In the genomic region with DNA sequence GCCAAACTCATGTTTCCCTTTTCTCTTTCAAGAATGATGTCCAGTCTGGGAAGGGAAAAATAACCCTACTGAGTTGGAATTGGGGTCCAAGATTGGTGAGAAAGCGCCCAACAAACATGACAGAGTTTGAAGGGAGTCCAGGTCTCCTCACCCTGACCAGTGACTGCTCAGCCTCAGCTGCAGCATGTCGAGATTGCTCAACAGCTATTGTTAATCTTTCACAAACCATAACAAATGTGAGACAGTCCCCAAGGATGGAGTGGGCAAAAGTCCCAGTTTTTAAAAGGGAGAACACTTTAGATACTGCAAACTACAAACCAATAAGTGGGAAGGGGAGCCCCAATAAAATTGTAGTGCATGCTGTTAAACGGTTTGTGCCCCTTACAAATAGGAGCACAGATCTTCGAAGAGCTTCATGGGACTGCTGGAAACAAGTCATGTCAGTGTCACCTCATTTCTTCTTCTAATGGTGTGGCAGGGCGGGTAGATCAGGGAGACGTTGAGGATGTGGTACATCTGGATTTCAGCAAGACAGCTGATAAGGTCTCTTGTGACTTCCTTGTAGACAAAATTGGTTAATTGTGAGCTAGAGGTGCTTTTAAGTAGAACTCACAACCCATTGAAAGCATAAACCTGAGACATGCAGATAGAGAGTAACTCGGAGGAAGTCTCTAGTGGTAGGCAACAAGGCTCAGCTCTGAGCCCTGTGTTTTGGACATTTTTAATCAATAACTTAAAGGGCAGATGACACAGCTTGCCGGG, we compare ENCODE assay signal across 11 cellular contexts.
DNase-seq lines count a peak whose midpoint lies in the region; ATAC-seq, FAIRE-seq and TF ChIP-seq lines count a peak whose summit lies in the region.
"Had no signal": no experiment of that assay in that cellular context is flagged by ENCODE, and none has a peak within 500 bp of the region (broad histone marks: within the 10 kb centered on the region; RNA-seq: fewer than 3 reads in every experiment).

No MANE protein-coding gene starts in this region.

- no peaks in the 10 kb centered on the region for H4K20me1 ChIP-seq in K562 (replicated peaks; ENCODE audit: control insufficient read depth, insufficient read depth, low read length)

- TF ChIP-seq CTCF in K562 (IDR thresholded peaks at IDR 0.05 in 2 of 3, conservative IDR thresholded peaks at IDR 0.05 in 1 of 3; ENCODE audit: insufficient read depth in 2 of 3, low read depth in 1 of 3, low read length in 3 of 3) (no peak), vagina (IDR thresholded peaks at IDR 0.05) (no peak)

- in situ Hi-C loops in K562 (cut with MboI): no loop called here

- peak; percentile 38 for DNase-seq in activated naive CD4-positive, alpha-beta T cell treated with anti-CD3 and anti-CD28 coated beads, Interleukin-2, amount 10 ng/mL, durations not matched to agents 7 days and 5 days
- DNase-seq in activated naive CD4-positive, alpha-beta T cell treated with anti-CD3 and anti-CD28 coated beads, Interleukin-2, amount 50 U/mL, for 72 hours (ENCODE audit: low spot score in 2 of 2): no peak
- DNase-seq in K562 (ENCODE audit: extremely low read depth in 1 of 4, low spot score in 3 of 4) (peak in 1 of 4 experiments; percentile 37), iris pigment epithelial cell (ENCODE audit: low read depth) (peak; percentile 45), vagina (ENCODE audit: extremely low spot score in 2 of 2) (no peak), KG1 (lab: John Stamatoyannopoulos, UW) (no peak), NCI-H748 treated with DMSO at 0.1 percent for 48 hours (lab: John Stamatoyannopoulos, UW) (no peak)
- DNase-seq: midbrain had no signal

- H3K4me3 ChIP-seq in K562: no peak overlapping the region
- H3K4me3 ChIP-seq in vagina: no peak overlapping the region
- H3K4me3 ChIP-seq: GM12878 had no signal

- ATAC-seq in activated naive CD4-positive, alpha-beta T cell treated with anti-CD3 and anti-CD28 coated beads, Interleukin-2, amount 50 U/mL, for 72 hours: no peak
- ATAC-seq in K562: peak; percentile 32; the same call in 2 of the 3 replicates
- ATAC-seq in HG03159 (IDR thresholded peaks at IDR 0.05; ENCODE audit: unreplicated experiment): no peak
- ATAC-seq: GM12878 had no signal

- H3K79me2 ChIP-seq in K562 (ENCODE audit: control insufficient read depth, insufficient read depth, low read length): no peaks in the 10 kb centered on the region

- no peaks in the 10 kb centered on the region for H3K9me1 ChIP-seq in K562 (ENCODE audit: control insufficient read depth, insufficient read depth, low read length)

- CTCF ChIA-PET in activated naive CD4-positive, alpha-beta T cell treated with anti-CD3 and anti-CD28 coated beads, Interleukin-2, amount 10 ng/mL, durations not matched to agents 7 days and 5 days (lab: Charles Lee): no interaction called here
- CTCF ChIA-PET in K562 (lab: Yijun Ruan, JAX; ENCODE audit: low intra/inter-chr PET ratio): no interaction called here

- no peaks in the 10 kb centered on the region for H3K36me3 Mint-ChIP-seq in activated naive CD4-positive, alpha-beta T cell treated with anti-CD3 and anti-CD28 coated beads, Interleukin-2, amount 10 ng/mL, durations not matched to agents 7 days and 5 days
- no peaks in the 10 kb centered on the region for H3K36me3 Mint-ChIP-seq in activated naive CD4-positive, alpha-beta T cell treated with anti-CD3 and anti-CD28 coated beads, Interleukin-2, amount 50 U/mL, for 72 hours

- H3K4me2 ChIP-seq in K562 (ENCODE audit: insufficient read depth, low read length): no peak overlapping the region

- no peaks in the 10 kb centered on the region for H3K9me3 Mint-ChIP-seq in activated naive CD4-positive, alpha-beta T cell treated with anti-CD3 and anti-CD28 coated beads, Interleukin-2, amount 10 ng/mL, durations not matched to agents 7 days and 5 days
- H3K9me3 Mint-ChIP-seq in activated naive CD4-positive, alpha-beta T cell treated with anti-CD3 and anti-CD28 coated beads, Interleukin-2, amount 50 U/mL, for 72 hours: no peaks in the 10 kb centered on the region

- intact Hi-C loops in K562 (cut with micrococcal nuclease): no loop called here
- intact Hi-C loops in vagina (cut with DNase I): no loop called here

- H3K27ac ChIP-seq in K562 (ENCODE audit: extremely low read depth, low read depth, low read length) (no peak overlapping the region), vagina (peak overlapping the region; percentile 55)

- peaks cover 21% of the 10 kb centered on the region for H3K4me1 Mint-ChIP-seq in activated naive CD4-positive, alpha-beta T cell treated with anti-CD3 and anti-CD28 coated beads, Interleukin-2, amount 10 ng/mL, durations not matched to agents 7 days and 5 days

- H3K4me1 ChIP-seq in K562 (replicated peaks in 1 of 2; ENCODE audit: control insufficient read depth in 2 of 2, insufficient read depth in 2 of 2, low read length in 2 of 2) (peaks cover 14 to 20% of the 10 kb centered on the region in 2 experiments; a peak in 4 of 5 replicates), vagina (peaks cover 34% of the 10 kb centered on the region)

- BruUV-seq in K562 (replicated peaks; lab: Mats Ljungman, UMichigan): no TSS peak

- peaks cover under 1 to 21% of the 10 kb centered on the region in 2 experiments; a peak in 2 of 5 replicates for H3K27me3 ChIP-seq in K562 (ENCODE audit: control insufficient read depth in 2 of 2, insufficient read depth in 2 of 2, low read length in 2 of 2)
- no peaks in the 10 kb centered on the region for H3K27me3 ChIP-seq in vagina

- no peaks in the 10 kb centered on the region for H3K9me3 ChIP-seq in K562 (replicated peaks; ENCODE audit: control insufficient read depth, insufficient read depth, low read depth, low read length)
- H3K9me3 ChIP-seq in vagina: no peaks in the 10 kb centered on the region

- H3K36me3 ChIP-seq in K562 (ENCODE audit: control insufficient read depth, insufficient read depth, low read length): no peaks in the 10 kb centered on the region
- H3K36me3 ChIP-seq in vagina: no peaks in the 10 kb centered on the region

- no peak overlapping the region for H3K4me3 Mint-ChIP-seq in activated naive CD4-positive, alpha-beta T cell treated with anti-CD3 and anti-CD28 coated beads, Interleukin-2, amount 10 ng/mL, durations not matched to agents 7 days and 5 days

- 5% methylated on average over 7 of the region's 8 CpGs for WGBS in K562 (ENCODE audit: insufficient coverage, low coverage, missing lambda C conversion rate)

- peak; percentile 61 for FAIRE-seq in K562 (lab: Jason Lieb, UNC)
- FAIRE-seq: GM12878, H1 had no signal

- no peak; a peak in 1 of 4 replicates for TF ChIP-seq RAD21 in K562 (CRISPR knock-in tag; conservative IDR thresholded peaks at IDR 0.05 in 1 of 2, IDR thresholded peaks at IDR 0.05 in 1 of 2)

- H3K27ac Mint-ChIP-seq in activated naive CD4-positive, alpha-beta T cell treated with anti-CD3 and anti-CD28 coated beads, Interleukin-2, amount 10 ng/mL, durations not matched to agents 7 days and 5 days: peak overlapping the region; percentile 39
- no peak overlapping the region for H3K27ac Mint-ChIP-seq in activated naive CD4-positive, alpha-beta T cell treated with anti-CD3 and anti-CD28 coated beads, Interleukin-2, amount 50 U/mL, for 72 hours

- TF ChIP-seq EP300 in K562 (IDR thresholded peaks at IDR 0.05; ENCODE audit: low read length): peak; percentile 29; the same call in 1 of the 2 replicates

- TF ChIP-seq POLR2A in K562 (conservative IDR thresholded peaks at IDR 0.05): no peak
- no peak for TF ChIP-seq POLR2A in vagina (IDR thresholded peaks at IDR 0.05)

- no peak overlapping the region for H3K9ac ChIP-seq in K562 (ENCODE audit: insufficient read depth in 1 of 2, low read depth in 2 of 2, low read length in 2 of 2)

- H2AFZ ChIP-seq in K562 (ENCODE audit: low read depth, low read length): no peak overlapping the region

- POLR2A ChIA-PET in K562 (lab: Yijun Ruan, JAX): interaction anchor here (0.6 to 2.5 kb wide), 4 partner anchors 10 to 157 kb away, joined by 5 to 9 read pairs (median 6); no protein-coding TSS in a partner anchor

- H3K27me3 Mint-ChIP-seq in activated naive CD4-positive, alpha-beta T cell treated with anti-CD3 and anti-CD28 coated beads, Interleukin-2, amount 10 ng/mL, durations not matched to agents 7 days and 5 days: peaks cover 8% of the 10 kb centered on the region

TF ChIP-seq in K562, 482 proteins besides CTCF, POLR2A, EP300 and RAD21 (continues in another document):
- TF ChIP-seq, protein P1, sequence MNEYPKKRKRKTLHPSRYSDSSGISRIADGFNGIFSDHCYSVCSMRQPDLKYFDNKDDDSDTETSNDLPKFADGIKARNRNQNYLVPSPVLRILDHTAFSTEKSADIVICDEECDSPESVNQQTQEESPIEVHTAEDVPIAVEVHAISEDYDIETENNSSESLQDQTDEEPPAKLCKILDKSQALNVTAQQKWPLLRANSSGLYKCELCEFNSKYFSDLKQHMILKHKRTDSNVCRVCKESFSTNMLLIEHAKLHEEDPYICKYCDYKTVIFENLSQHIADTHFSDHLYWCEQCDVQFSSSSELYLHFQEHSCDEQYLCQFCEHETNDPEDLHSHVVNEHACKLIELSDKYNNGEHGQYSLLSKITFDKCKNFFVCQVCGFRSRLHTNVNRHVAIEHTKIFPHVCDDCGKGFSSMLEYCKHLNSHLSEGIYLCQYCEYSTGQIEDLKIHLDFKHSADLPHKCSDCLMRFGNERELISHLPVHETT (CRISPR knock-in tag; conservative IDR thresholded peaks at IDR 0.05 in 1 of 2, IDR thresholded peaks at IDR 0.05 in 1 of 2): no peak
- TF ChIP-seq KDM1A (IDR thresholded peaks at IDR 0.05) (no peak), KLF16 (IDR thresholded peaks at IDR 0.05) (no peak), ZNF766 (CRISPR knock-in tag; conservative IDR thresholded peaks at IDR 0.05) (0 out of 2 replicates have a peak, but pooled peaks have one; percentile 18), CREM (IDR thresholded peaks at IDR 0.05; ENCODE audit: low read depth) (0 out of 2 replicates have a peak, but pooled peaks have one; percentile 3), SAFB2 (IDR thresholded peaks at IDR 0.05; ENCODE audit: borderline replicate concordance, low read depth, low read length, severe bottlenecking) (no peak), HNRNPUL1 (IDR thresholded peaks at IDR 0.05; ENCODE audit: low read length) (no peak)
- TF ChIP-seq, protein P2, sequence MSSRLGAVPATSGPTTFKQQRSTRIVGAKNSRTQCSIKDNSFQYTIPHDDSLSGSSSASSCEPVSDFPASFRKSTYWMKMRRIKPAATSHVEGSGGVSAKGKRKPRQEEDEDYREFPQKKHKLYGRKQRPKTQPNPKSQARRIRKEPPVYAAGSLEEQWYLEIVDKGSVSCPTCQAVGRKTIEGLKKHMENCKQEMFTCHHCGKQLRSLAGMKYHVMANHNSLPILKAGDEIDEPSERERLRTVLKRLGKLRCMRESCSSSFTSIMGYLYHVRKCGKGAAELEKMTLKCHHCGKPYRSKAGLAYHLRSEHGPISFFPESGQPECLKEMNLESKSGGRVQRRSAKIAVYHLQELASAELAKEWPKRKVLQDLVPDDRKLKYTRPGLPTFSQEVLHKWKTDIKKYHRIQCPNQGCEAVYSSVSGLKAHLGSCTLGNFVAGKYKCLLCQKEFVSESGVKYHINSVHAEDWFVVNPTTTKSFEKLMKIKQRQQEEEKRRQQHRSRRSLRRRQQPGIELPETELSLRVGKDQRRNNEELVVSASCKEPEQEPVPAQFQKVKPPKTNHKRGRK (tag; IDR thresholded peaks at IDR 0.05): no peak

Comparison
In these comparisons a context has a peak if more than half of its experiments do, and no peak if none do; other contexts are left out.
1. DNase-seq: peak in activated naive CD4-positive, alpha-beta T cell treated with anti-CD3 and anti-CD28 coated beads, Interleukin-2, amount 10 ng/mL, durations not matched to agents 7 days and 5 days (single experiment) and iris pigment epithelial cell (single experiment); none in activated naive CD4-positive, alpha-beta T cell treated with anti-CD3 and anti-CD28 coated beads, Interleukin-2, amount 50 U/mL, for 72 hours (0 of 2), vagina (0 of 2), KG1 (single experiment) and NCI-H748 treated with DMSO at 0.1 percent for 48 hours (single experiment).